ENCODE assay signal across 17 cellular contexts in genomic region chr12:107593713-107594381, GRCh38.
DNase-seq lines count a peak whose midpoint lies in the region; ATAC-seq, FAIRE-seq and TF ChIP-seq lines count a peak whose summit lies in the region.
"Had no signal": no experiment of that assay in that cellular context is flagged by ENCODE, and none has a peak within 500 bp of the region (broad histone marks: within the 10 kb centered on the region; RNA-seq: fewer than 3 reads in every experiment).

No MANE protein-coding gene starts in this region.

- peak; percentile 47 for FAIRE-seq in GM18507 (lab: Jason Lieb, UNC)

- peaks cover 5% of the 10 kb centered on the region for H3K36me3 Mint-ChIP-seq in Calu3 (ENCODE audit: insufficient read depth, unreplicated experiment)
- H3K36me3 Mint-ChIP-seq: stimulated activated naive B cell treated with anti-CD40 and anti-IgM and Interleukin-4, amounts not matched to agents 10 μg/mL and 1 μg/mL and 100 μg/mL, for 72 hours had no signal

- no TSS peak for BruUV-seq in Calu3 (replicated peaks; lab: Mats Ljungman, UMichigan)

- no peaks in the 10 kb centered on the region for H3K9me3 Mint-ChIP-seq in Calu3 (ENCODE audit: low read depth, unreplicated experiment)

- no peak overlapping the region for H3K27ac Mint-ChIP-seq in Calu3 (ENCODE audit: unreplicated experiment)
- H3K27ac Mint-ChIP-seq: CD4-positive, alpha-beta T cell; nephron progenitor cell; stimulated activated naive B cell treated with anti-CD40 and anti-IgM and Interleukin-4, amounts not matched to agents 10 μg/mL and 1 μg/mL and 100 μg/mL, for 72 hours had no signal

- no peak for ATAC-seq in HG02973 (IDR thresholded peaks at IDR 0.05; ENCODE audit: unreplicated experiment)
- ATAC-seq: gastrocnemius medialis had no signal

- intact Hi-C loops in Calu3 (cut with micrococcal nuclease; ENCODE audit: unreplicated experiment): no loop called here

- H3K27me3 Mint-ChIP-seq in Calu3 (ENCODE audit: unreplicated experiment): peaks cover 29% of the 10 kb centered on the region
- H3K27me3 Mint-ChIP-seq: CD4-positive, alpha-beta T cell; stimulated activated naive B cell treated with anti-CD40 and anti-IgM and Interleukin-4, amounts not matched to agents 10 μg/mL and 1 μg/mL and 100 μg/mL, for 72 hours had no signal

- no peaks in the 10 kb centered on the region for H3K4me1 Mint-ChIP-seq in Calu3 (ENCODE audit: low read depth, unreplicated experiment)
- H3K4me1 Mint-ChIP-seq: nephron progenitor cell; stimulated activated naive B cell treated with anti-CD40 and anti-IgM and Interleukin-4, amounts not matched to agents 10 μg/mL and 1 μg/mL and 100 μg/mL, for 72 hours had no signal

- DNase-seq in Calu3 (peak; percentile 20), GM18507 (ENCODE audit: extremely low spot score, insufficient read length, low read depth) (no peak), NAMALWA (ENCODE audit: low spot score) (peak; percentile 90), dermis blood vessel endothelial cell (peak; percentile 7), cerebellum (ENCODE audit: low spot score) (no peak), cerebellar cortex (ENCODE audit: low spot score) (no peak), NCI-H1436 treated with DMSO at 0.1 percent for 48 hours (lab: John Stamatoyannopoulos, UW) (no peak)
- DNase-seq: activated gamma-delta T cell; amygdala; CD4-positive, alpha-beta T cell; gastrocnemius medialis; NCI-H1105 treated with DMSO at 0.1 percent for 48 hours; nephron progenitor cell; spleen; stimulated activated naive B cell treated with anti-CD40 and anti-IgM and Interleukin-4, amounts not matched to agents 10 μg/mL and 1 μg/mL and 100 μg/mL, for 72 hours; transverse colon had no signal

- CTCF ChIA-PET in Calu3 (lab: Charles Lee): no interaction called here

- no peak overlapping the region for H3K4me3 Mint-ChIP-seq in Calu3 (ENCODE audit: low read depth, unreplicated experiment)
- H3K4me3 Mint-ChIP-seq: CD4-positive, alpha-beta T cell; nephron progenitor cell; stimulated activated naive B cell treated with anti-CD40 and anti-IgM and Interleukin-4, amounts not matched to agents 10 μg/mL and 1 μg/mL and 100 μg/mL, for 72 hours had no signal

- no peak for TF ChIP-seq CTCF in Calu3 (IDR thresholded peaks at IDR 0.05; ENCODE audit: unreplicated experiment)

Comparison
In these comparisons a context has a peak if more than half of its experiments do, and no peak if none do; other contexts are left out.
1. DNase-seq: peak in Calu3 (single experiment), NAMALWA (single experiment) and dermis blood vessel endothelial cell (single experiment); none in GM18507 (single experiment), cerebellum (single experiment), cerebellar cortex (single experiment) and NCI-H1436 treated with DMSO at 0.1 percent for 48 hours (single experiment).